Comparison of ENCODE assay signal across 8 cellular contexts in the genomic region with DNA sequence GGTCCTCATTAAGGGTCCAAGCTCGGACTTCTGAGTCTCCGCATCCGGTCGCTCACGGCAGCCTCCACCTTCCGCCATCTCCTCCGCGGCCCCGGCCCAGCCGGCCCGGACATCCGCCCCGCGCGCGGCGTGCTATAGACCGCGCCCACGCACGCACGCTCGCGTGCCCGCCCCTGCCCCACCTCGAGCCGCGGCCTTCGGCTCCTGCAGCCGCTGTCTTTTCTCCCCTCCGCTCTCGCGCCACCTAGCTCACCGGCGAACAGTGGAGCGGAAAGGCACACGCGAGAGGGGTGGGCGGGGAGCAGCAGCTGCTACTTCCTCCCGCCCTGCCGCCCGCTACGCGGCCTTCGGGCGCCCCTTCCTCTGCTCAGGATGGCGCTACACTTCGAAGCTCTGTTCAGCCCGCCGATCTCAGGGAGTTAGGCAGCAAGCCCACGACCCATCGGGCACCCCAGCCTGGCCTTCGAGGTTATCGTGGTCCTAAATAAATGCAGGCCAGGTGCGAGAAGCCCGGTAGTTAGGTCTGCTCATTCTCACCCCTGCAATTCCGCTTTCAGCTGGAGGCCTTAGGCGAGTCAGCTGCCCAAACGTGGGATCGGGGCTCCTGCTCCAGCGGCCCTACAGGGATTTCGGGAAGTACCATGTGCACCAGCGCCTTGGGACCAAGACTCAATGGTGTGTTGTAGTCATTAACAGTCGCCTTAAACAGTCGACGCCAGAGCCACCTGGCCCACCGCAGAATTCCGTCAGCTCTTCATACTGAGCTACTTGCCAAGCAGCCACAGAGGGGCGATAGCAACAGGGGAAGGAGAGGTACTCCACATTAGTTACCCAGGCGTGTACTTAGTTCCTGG. TPM values are rescaled to one million over a fixed set of nuclear protein-coding genes. Genes with fewer than 3 reads are reported as not detected.
DNase-seq lines count a peak whose midpoint lies in the region; ATAC-seq and TF ChIP-seq lines count a peak whose summit lies in the region.

A gene with protein sequence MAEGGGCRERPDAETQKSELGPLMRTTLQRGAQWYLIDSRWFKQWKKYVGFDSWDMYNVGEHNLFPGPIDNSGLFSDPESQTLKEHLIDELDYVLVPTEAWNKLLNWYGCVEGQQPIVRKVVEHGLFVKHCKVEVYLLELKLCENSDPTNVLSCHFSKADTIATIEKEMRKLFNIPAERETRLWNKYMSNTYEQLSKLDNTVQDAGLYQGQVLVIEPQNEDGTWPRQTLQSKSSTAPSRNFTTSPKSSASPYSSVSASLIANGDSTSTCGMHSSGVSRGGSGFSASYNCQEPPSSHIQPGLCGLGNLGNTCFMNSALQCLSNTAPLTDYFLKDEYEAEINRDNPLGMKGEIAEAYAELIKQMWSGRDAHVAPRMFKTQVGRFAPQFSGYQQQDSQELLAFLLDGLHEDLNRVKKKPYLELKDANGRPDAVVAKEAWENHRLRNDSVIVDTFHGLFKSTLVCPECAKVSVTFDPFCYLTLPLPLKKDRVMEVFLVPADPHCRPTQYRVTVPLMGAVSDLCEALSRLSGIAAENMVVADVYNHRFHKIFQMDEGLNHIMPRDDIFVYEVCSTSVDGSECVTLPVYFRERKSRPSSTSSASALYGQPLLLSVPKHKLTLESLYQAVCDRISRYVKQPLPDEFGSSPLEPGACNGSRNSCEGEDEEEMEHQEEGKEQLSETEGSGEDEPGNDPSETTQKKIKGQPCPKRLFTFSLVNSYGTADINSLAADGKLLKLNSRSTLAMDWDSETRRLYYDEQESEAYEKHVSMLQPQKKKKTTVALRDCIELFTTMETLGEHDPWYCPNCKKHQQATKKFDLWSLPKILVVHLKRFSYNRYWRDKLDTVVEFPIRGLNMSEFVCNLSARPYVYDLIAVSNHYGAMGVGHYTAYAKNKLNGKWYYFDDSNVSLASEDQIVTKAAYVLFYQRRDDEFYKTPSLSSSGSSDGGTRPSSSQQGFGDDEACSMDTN (minus strand): TSS at position 107 of the 854 bp plus-strand sequence. CDS start 29 bp downstream, at position 78.

- peak; percentile 91 to 93 for ATAC-seq in CD4-positive, CD25-positive, alpha-beta regulatory T cell (ENCODE audit: low read depth in 2 of 2)
- ATAC-seq in GM19438 (IDR thresholded peaks at IDR 0.05; ENCODE audit: low read depth, unreplicated experiment) (peak; percentile 70), HG03571 (IDR thresholded peaks at IDR 0.05; ENCODE audit: unreplicated experiment) (peak; percentile 81)

- no peaks in the 10 kb centered on the region for H3K27me3 ChIP-seq in CD4-positive, CD25-positive, alpha-beta regulatory T cell (ENCODE audit: control insufficient read depth, insufficient read depth, low read length)
- no peaks in the 10 kb centered on the region for H3K27me3 ChIP-seq in liver (ENCODE audit: control insufficient read depth in 4 of 4, insufficient read depth in 4 of 4, low read length in 3 of 4)

- H3K36me3 Mint-ChIP-seq in CD4-positive, CD25-positive, alpha-beta regulatory T cell, result peaks cover 8% of the 10 kb centered on the region

- H3K9me3 Mint-ChIP-seq in CD4-positive, CD25-positive, alpha-beta regulatory T cell, result no peaks in the 10 kb centered on the region

- peaks cover 24 to 56% (median 41%) of the 10 kb centered on the region in 4 donors for H3K4me1 Mint-ChIP-seq in CD4-positive, CD25-positive, alpha-beta regulatory T cell

- 7% methylated on average over 70 of the region's 70 CpGs for WGBS in liver

- peak within 1 kb of the TSS; percentile 90 for H3K4me3 ChIP-seq in CD4-positive, CD25-positive, alpha-beta regulatory T cell (ENCODE audit: low read depth, low read length)
- H3K4me3 ChIP-seq in liver (ENCODE audit: low read depth in 1 of 3, low read length in 3 of 3), result peak within 1 kb of the TSS; percentile 63 to 94 (median 93)

- H3K27me3 Mint-ChIP-seq in CD4-positive, CD25-positive, alpha-beta regulatory T cell, result no peaks in the 10 kb centered on the region

- TF ChIP-seq CTCF in liver (IDR thresholded peaks at IDR 0.05; ENCODE audit: low read depth, low read length, missing input control), result peak; percentile 35

- peak within 1 kb of the TSS; percentile 83 to 98 (median 96) for H3K4me3 Mint-ChIP-seq in CD4-positive, CD25-positive, alpha-beta regulatory T cell

- peak within 1 kb of the TSS; percentile 95 to 99 (median 98) for H3K27ac Mint-ChIP-seq in CD4-positive, CD25-positive, alpha-beta regulatory T cell

- H3K4me1 ChIP-seq in CD4-positive, CD25-positive, alpha-beta regulatory T cell (ENCODE audit: control insufficient read depth, insufficient read depth, low read length, poor library complexity, severe bottlenecking), result peaks cover 51% of the 10 kb centered on the region
- H3K4me1 ChIP-seq in liver (ENCODE audit: control insufficient read depth in 4 of 4, insufficient read depth in 4 of 4, low read length in 3 of 4), result peaks cover 0 to 18% (median 9%) of the 10 kb centered on the region in 4 donors

- H3K9me3 ChIP-seq in CD4-positive, CD25-positive, alpha-beta regulatory T cell (ENCODE audit: control insufficient read depth in 2 of 2, low read length in 2 of 2), result no peaks in the 10 kb centered on the region
- no peaks in the 10 kb centered on the region for H3K9me3 ChIP-seq in liver (ENCODE audit: control insufficient read depth in 4 of 4, low read length in 3 of 4)

- TF ChIP-seq RAD21 in liver (IDR thresholded peaks at IDR 0.05), result peak; percentile 54 to 68

- H3K27ac ChIP-seq in CD4-positive, CD25-positive, alpha-beta regulatory T cell (ENCODE audit: insufficient read depth, low read length, poor library complexity, severe bottlenecking), result peak within 1 kb of the TSS; percentile 98
- peak within 1 kb of the TSS; percentile 92 to 93 for H3K27ac ChIP-seq in liver (ENCODE audit: low read depth in 1 of 2, low read length in 2 of 2)

- DNase-seq in CD4-positive, CD25-positive, alpha-beta regulatory T cell, result peak; percentile 87 to 98 (median 92)
- peak; percentile 63 for DNase-seq in NCI-H774 (lab: John Stamatoyannopoulos, UW)
- DNase-seq in activated CD4-positive, alpha-beta T cell treated with anti-CD3 and anti-CD28 coated beads, Interleukin-2, amount 50 U/mL, for 4 hours, result peak; percentile 89 to 92
- peak; percentile 80 to 94 for DNase-seq in dermis microvascular lymphatic vessel endothelial cell (ENCODE audit: low read depth in 2 of 2)
- DNase-seq in stimulated activated CD4-positive, alpha-beta T cell treated with anti-CD3 and anti-CD28 coated beads, Interleukin-4, amount 100 ng/mL, for 24 hours, result peak; percentile 95

- peaks cover 12% of the 10 kb centered on the region for H3K36me3 ChIP-seq in CD4-positive, CD25-positive, alpha-beta regulatory T cell (ENCODE audit: control insufficient read depth, insufficient read depth, low read length)
- H3K36me3 ChIP-seq in liver (ENCODE audit: control insufficient read depth in 4 of 4, insufficient read depth in 3 of 4, low read depth in 1 of 4, low read length in 3 of 4), result peaks cover 0 to 3% (median 1%) of the 10 kb centered on the region in 4 donors

- peak within 1 kb of the TSS; percentile 71 to 92 for H3K9ac ChIP-seq in liver (ENCODE audit: low read depth in 1 of 2, low read length in 2 of 2)

TF ChIP-seq in liver, 16 proteins besides CTCF, POLR2A, EP300 and RAD21 (continues in another document):
- TF ChIP-seq EGR1 (IDR thresholded peaks at IDR 0.05; ENCODE audit: low read depth in 2 of 2), result peak in 1 of 2 donors; percentile 80
- peak in 1 of 2 donors; percentile 85 for TF ChIP-seq GABPA (IDR thresholded peaks at IDR 0.05 in 1 of 2, conservative IDR thresholded peaks at IDR 0.05 in 1 of 2)
- peak in 1 of 2 donors; percentile 5 for TF ChIP-seq RXRA (IDR thresholded peaks at IDR 0.05)
- TF ChIP-seq SP1 (IDR thresholded peaks at IDR 0.05), result peak; percentile 31
- peak; percentile 75 for TF ChIP-seq YY1 (IDR thresholded peaks at IDR 0.05)
- TF ChIP-seq, protein P1, sequence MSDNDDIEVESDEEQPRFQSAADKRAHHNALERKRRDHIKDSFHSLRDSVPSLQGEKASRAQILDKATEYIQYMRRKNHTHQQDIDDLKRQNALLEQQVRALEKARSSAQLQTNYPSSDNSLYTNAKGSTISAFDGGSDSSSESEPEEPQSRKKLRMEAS (IDR thresholded peaks at IDR 0.05), result peak; percentile 12
- TF ChIP-seq FOXA2 (IDR thresholded peaks at IDR 0.05), result no peak
- no peak for TF ChIP-seq FOXA1 (IDR thresholded peaks at IDR 0.05)
- TF ChIP-seq, protein P2, sequence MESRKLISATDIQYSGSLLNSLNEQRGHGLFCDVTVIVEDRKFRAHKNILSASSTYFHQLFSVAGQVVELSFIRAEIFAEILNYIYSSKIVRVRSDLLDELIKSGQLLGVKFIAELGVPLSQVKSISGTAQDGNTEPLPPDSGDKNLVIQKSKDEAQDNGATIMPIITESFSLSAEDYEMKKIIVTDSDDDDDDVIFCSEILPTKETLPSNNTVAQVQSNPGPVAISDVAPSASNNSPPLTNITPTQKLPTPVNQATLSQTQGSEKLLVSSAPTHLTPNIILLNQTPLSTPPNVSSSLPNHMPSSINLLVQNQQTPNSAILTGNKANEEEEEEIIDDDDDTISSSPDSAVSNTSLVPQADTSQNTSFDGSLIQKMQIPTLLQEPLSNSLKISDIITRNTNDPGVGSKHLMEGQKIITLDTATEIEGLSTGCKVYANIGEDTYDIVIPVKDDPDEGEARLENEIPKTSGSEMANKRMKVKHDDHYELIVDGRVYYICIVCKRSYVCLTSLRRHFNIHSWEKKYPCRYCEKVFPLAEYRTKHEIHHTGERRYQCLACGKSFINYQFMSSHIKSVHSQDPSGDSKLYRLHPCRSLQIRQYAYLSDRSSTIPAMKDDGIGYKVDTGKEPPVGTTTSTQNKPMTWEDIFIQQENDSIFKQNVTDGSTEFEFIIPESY (IDR thresholded peaks at IDR 0.05), result peak; percentile 31
- TF ChIP-seq NR2F2 (IDR thresholded peaks at IDR 0.05), result no peak
- peak; percentile 69 for TF ChIP-seq TAF1 (conservative IDR thresholded peaks at IDR 0.05)
- TF ChIP-seq, protein P3, sequence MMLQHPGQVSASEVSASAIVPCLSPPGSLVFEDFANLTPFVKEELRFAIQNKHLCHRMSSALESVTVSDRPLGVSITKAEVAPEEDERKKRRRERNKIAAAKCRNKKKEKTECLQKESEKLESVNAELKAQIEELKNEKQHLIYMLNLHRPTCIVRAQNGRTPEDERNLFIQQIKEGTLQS (IDR thresholded peaks at IDR 0.05), result no peak

RNA-seq across cellular contexts. Expression of the gene that starts here (rescaled TPM):
- 122 TPM for total RNA-seq in CD4-positive, CD25-positive, alpha-beta regulatory T cell
- polyA plus RNA-seq in CD4-positive, CD25-positive, alpha-beta regulatory T cell, result 10 to 100 TPM; 58.2 to 64.7 (median 59.3) TPM
- total RNA-seq in dermis microvascular lymphatic vessel endothelial cell (20.4 and 26.9 TPM in 2 replicates), liver (10 to 100 TPM; 16.1 to 17.7 TPM)
- polyA plus RNA-seq in liver, result 10 to 100 TPM; 12.5 to 13.7 TPM

Comparison
In these comparisons a context has a peak if more than half of its experiments do, and no peak if none do; other contexts are left out.
1. Peak in every context shown above with its lines: DNase-seq, ATAC-seq, H3K4me3 ChIP-seq and H3K27ac ChIP-seq.
2. RNA of the gene that starts here (polyA plus RNA-seq): 58.2 to 64.7 TPM in CD4-positive, CD25-positive, alpha-beta regulatory T cell; 12.5 to 13.7 TPM in liver; every median in the first group is over 4 times any median in the second.